In genomic region chr1:200738733-200739498, GRCh38 we compare ENCODE assay signal across 8 cellular contexts. TPM values are rescaled to one million over a fixed set of nuclear protein-coding genes. Genes with fewer than 3 reads are reported as not detected.
DNase-seq lines count a peak whose midpoint lies in the region; ATAC-seq and TF ChIP-seq lines count a peak whose summit lies in the region.

CAMSAP2 (plus strand) TSS chr1:200738893; CDS start chr1:200739828, 935 bp downstream.

- H3K79me2 ChIP-seq in PC-3 (ENCODE audit: low read length), result peaks cover 43% of the 10 kb centered on the region

- peak within 1 kb of the TSS; percentile 94 for H3K4me2 ChIP-seq in PC-3 (ENCODE audit: low read length)

- H3K9me3 ChIP-seq in PC-3 (ENCODE audit: low read length) (no peaks in the 10 kb centered on the region), esophagus (ENCODE audit: control insufficient read depth in 2 of 2, insufficient read depth in 1 of 2, low read depth in 1 of 2, low read length in 1 of 2) (no peaks in the 10 kb centered on the region), mucosa of stomach (ENCODE audit: control insufficient read depth, low read length) (no peaks in the 10 kb centered on the region)

- peaks cover 36% of the 10 kb centered on the region for H4K20me1 ChIP-seq in PC-3 (ENCODE audit: low read length)

- no TSS peak for BruUV-seq in PC-3 (replicated peaks; lab: Mats Ljungman, UMichigan)

- no peaks in the 10 kb centered on the region for H3F3A ChIP-seq in PC-3 (ENCODE audit: low read length, unreplicated experiment)

- H3K27ac ChIP-seq in C4-2B, result peak within 1 kb of the TSS; percentile 92
- peak within 1 kb of the TSS; percentile 90 for H3K27ac ChIP-seq in PC-3 (ENCODE audit: low read length)
- H3K27ac ChIP-seq in esophagus (ENCODE audit: low read depth in 2 of 2, low read length in 1 of 2), result peak within 1 kb of the TSS; percentile 99 to 100

- no peaks in the 10 kb centered on the region for H3K9me2 ChIP-seq in PC-3 (replicated peaks; ENCODE audit: low read length)

- H3K27me3 ChIP-seq in PC-3 (ENCODE audit: low read length), result no peaks in the 10 kb centered on the region
- no peaks in the 10 kb centered on the region for H3K27me3 ChIP-seq in esophagus (ENCODE audit: control insufficient read depth in 1 of 2, insufficient read depth in 2 of 2, low read length in 2 of 2)
- no peaks in the 10 kb centered on the region for H3K27me3 ChIP-seq in mucosa of stomach (ENCODE audit: control insufficient read depth, insufficient read depth, low read length)

- TF ChIP-seq CTCF in C4-2B (conservative IDR thresholded peaks at IDR 0.05), result no peak
- no peak for TF ChIP-seq CTCF in PC-3 (conservative IDR thresholded peaks at IDR 0.05; ENCODE audit: low read depth, low read length)

- peak; percentile 65 for ATAC-seq in GM19397 (IDR thresholded peaks at IDR 0.05; ENCODE audit: unreplicated experiment)
- peak; percentile 75 for ATAC-seq in PC-3

- DNase-seq in HS-5 (ENCODE audit: low read depth) (peak; percentile 58), PC-3 (peak; percentile 96)
- DNase-seq in activated T-cell treated with anti-CD3 and anti-CD28 coated beads, Interleukin-2, amount 50 U/mL, for 48 hours, result peak; percentile 66 to 70
- peak; percentile 70 for DNase-seq in stimulated activated CD8-positive, alpha-beta memory T cell treated with anti-CD3 and anti-CD28 coated beads, Interleukin-4, amount 100 ng/mL, for 48 hours

- H3K36me3 ChIP-seq in PC-3 (ENCODE audit: low read depth, low read length) (no peaks in the 10 kb centered on the region), esophagus (ENCODE audit: control insufficient read depth in 2 of 2, insufficient read depth in 2 of 2, low read length in 1 of 2) (no peaks in the 10 kb centered on the region), mucosa of stomach (ENCODE audit: control insufficient read depth, insufficient read depth, low read length) (no peaks in the 10 kb centered on the region)

- intact Hi-C loops in PC-3 (cut with micrococcal nuclease), result loop anchor here (1.0 to 2.0 kb wide), 4 partner anchors 15 to 119 kb away; partner anchors contain the start of gene KIF14

- CTCF ChIA-PET in PC-3 (lab: Charles Lee), result interaction anchor here (1.0 to 1.4 kb wide), 2 partner anchors 19 to 117 kb away, joined by 4 read pairs; no protein-coding TSS in a partner anchor

- POLR2A ChIA-PET in PC-3 (lab: Charles Lee; ENCODE audit: unreplicated experiment), result interaction anchor here (0.6 to 1.6 kb wide), 9 partner anchors 10 to 546 kb away, joined by 3 to 9 read pairs (median 4); partner anchors contain the start of gene DDX59

- peaks cover 39% of the 10 kb centered on the region for H3K4me1 ChIP-seq in PC-3 (ENCODE audit: insufficient read depth, low read length)
- H3K4me1 ChIP-seq in esophagus (ENCODE audit: control insufficient read depth in 2 of 2, insufficient read depth in 2 of 2, low read length in 1 of 2), result no peaks in the 10 kb centered on the region
- H3K4me1 ChIP-seq in mucosa of stomach (ENCODE audit: control insufficient read depth, insufficient read depth, low read length), result peaks cover 5% of the 10 kb centered on the region

- H2AFZ ChIP-seq in PC-3 (ENCODE audit: low read length), result peak within 1 kb of the TSS; percentile 92

- H3K4me3 ChIP-seq in PC-3 (ENCODE audit: low read length) (peak within 1 kb of the TSS; percentile 89), esophagus (ENCODE audit: low read depth in 1 of 2, low read length in 2 of 2) (peak within 1 kb of the TSS; percentile 78 to 87), mucosa of stomach (ENCODE audit: low read length) (peak within 1 kb of the TSS; percentile 65)

- WGBS in esophagus, 2 donors, result 0% methylated on average over 37 to 74 of the region's 75 CpGs

- peak within 1 kb of the TSS; percentile 91 for H3K9ac ChIP-seq in PC-3 (ENCODE audit: low read length)
- peak within 1 kb of the TSS; percentile 88 for H3K9ac ChIP-seq in mucosa of stomach (ENCODE audit: low read length)

RNA-seq across cellular contexts. Expression of gene CAMSAP2, which starts in this region (rescaled TPM):
- total RNA-seq in PC-3 (2014; rRNA removed), result 28.6 and 29.5 TPM in 2 replicates
- 1 to 10 TPM; 5.4 to 7.2 TPM for polyA plus RNA-seq in esophagus

Comparison
In these comparisons a context has a peak if more than half of its experiments do, and no peak if none do; other contexts are left out.
1. Peak in every context shown above with its lines: DNase-seq, ATAC-seq, H3K4me3 ChIP-seq and H3K27ac ChIP-seq.